In the genomic region with DNA sequence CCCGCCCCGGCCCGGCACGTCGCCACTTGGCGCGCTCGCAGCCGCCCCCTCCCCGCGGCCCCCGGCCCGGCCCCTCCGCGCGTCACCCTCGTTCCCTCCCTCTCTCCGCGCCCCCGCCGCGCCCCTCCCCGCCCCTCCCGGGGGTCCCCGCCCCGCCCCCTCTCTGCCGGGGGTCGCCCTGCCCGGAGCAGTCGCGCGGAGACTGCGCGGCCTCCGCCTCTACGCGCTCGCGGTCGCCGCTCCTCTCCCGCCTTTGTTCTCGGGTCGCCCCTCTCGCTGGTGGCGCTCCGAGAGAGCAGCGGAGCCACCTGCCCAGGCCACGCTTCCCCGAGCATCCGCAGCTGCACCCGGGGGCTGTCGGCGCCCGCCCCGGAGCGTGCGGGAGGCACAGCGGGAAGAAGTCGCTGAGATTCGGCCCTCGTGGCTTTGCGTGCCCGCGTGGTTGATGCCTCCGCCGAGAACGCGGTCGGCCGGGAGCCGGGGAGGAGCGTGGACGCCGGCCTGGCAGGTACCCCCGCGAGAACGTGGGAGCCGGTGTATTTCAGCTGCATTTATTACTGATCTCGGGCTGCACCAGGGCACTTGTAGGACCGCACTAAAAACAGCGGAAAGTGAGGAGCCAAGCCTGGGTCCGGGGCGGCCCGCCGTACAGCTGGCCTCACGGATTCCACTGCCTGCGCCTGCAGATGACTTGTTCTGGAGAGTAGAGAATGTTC, we compare ENCODE assay signal across 8 cellular contexts. TPM values are rescaled to one million over a fixed set of nuclear protein-coding genes. Genes with fewer than 3 reads are reported as not detected.
A peak's percentile ranks its signal among the peaks of the same experiment; 100 is the strongest.
DNase-seq lines count a peak whose midpoint lies in the region; ATAC-seq and TF ChIP-seq lines count a peak whose summit lies in the region.

No MANE protein-coding gene starts in this region.

- peak overlapping the region; percentile 90 for H3K9ac ChIP-seq in HUES48 (ENCODE audit: low read depth, low read length)

- peak overlapping the region; percentile 82 for H3K4me3 ChIP-seq in HUES48 (ENCODE audit: low read depth, low read length)
- peak overlapping the region; percentile 22 to 90 (median 42) for H3K4me3 ChIP-seq in adrenal gland

- 0 to 2% (median 1%) methylated on average over 6 to 83 of the region's 88 CpGs for WGBS in adrenal gland, 4 donors

- H3K4me1 ChIP-seq in HUES48 (ENCODE audit: control insufficient read depth, insufficient read depth, low read length) = peaks cover 17% of the 10 kb centered on the region
- peaks cover 10 to 42% of the 10 kb centered on the region in 2 donors for H3K4me1 ChIP-seq in adrenal gland (replicated peaks in 1 of 2)

- H3K36me3 ChIP-seq in HUES48 (ENCODE audit: control insufficient read depth, insufficient read depth, low read length) (no peaks in the 10 kb centered on the region; the same call in 1 of the 2 replicates), adrenal gland (replicated peaks in 1 of 2) (no peaks in the 10 kb centered on the region)

- peak in 1 of 2 donors; percentile 72 for TF ChIP-seq POLR2A in adrenal gland (IDR thresholded peaks at IDR 0.05)

- H3K27me3 ChIP-seq in HUES48 (ENCODE audit: control insufficient read depth, insufficient read depth, low read length) (peaks cover 7% of the 10 kb centered on the region; the same call in 1 of the 2 replicates), adrenal gland (no peaks in the 10 kb centered on the region)

- H3K27ac ChIP-seq in HUES48 (ENCODE audit: low read depth, low read length) = peak overlapping the region; percentile 97
- peak overlapping the region; percentile 93 to 99 (median 96) for H3K27ac ChIP-seq in adrenal gland

- peak; percentile 70 for DNase-seq in Caki2 (ENCODE audit: low read depth)
- peak; percentile 53 for DNase-seq in T follicular helper cell (ENCODE audit: low read depth)
- peak; percentile 39 to 72 (median 57) for DNase-seq in adrenal gland
- DNase-seq in left ventricle myocardium superior = peak; percentile 66
- DNase-seq in putamen (ENCODE audit: low spot score) = peak; percentile 39

- in situ Hi-C loops in Caki2 (cut with HindIII; ENCODE audit: low pct_unique_long_range_greater_than_20kb, low sequenced_read_pairs) = no loop called here

- no peak for TF ChIP-seq CTCF in adrenal gland (IDR thresholded peaks at IDR 0.05)

- H3K9me3 ChIP-seq in HUES48 (ENCODE audit: control insufficient read depth, insufficient read depth, low read length) (no peaks in the 10 kb centered on the region), adrenal gland (replicated peaks in 1 of 3) (no peaks in the 10 kb centered on the region)

- intact Hi-C loops in adrenal gland (cut with DNase I) (no loop called here), left ventricle myocardium superior (cut with micrococcal nuclease) (no loop called here)

- ATAC-seq in GM19463 (IDR thresholded peaks at IDR 0.05; ENCODE audit: unreplicated experiment) = peak; percentile 34
- ATAC-seq in left ventricle myocardium superior = peak; percentile 53
- ATAC-seq in GM18520 (IDR thresholded peaks at IDR 0.05; ENCODE audit: unreplicated experiment) = no peak

RNA-seq across cellular contexts. Expression of a gene that starts 0.4 kb away (rescaled TPM):
- 62.1 and 65.9 TPM in 2 replicates for total RNA-seq in Caki2 (2014; rRNA removed; shearing (Covaris generic); ENCODE audit: low replicate concordance)
- total RNA-seq in adrenal gland = 100 to 1,000 TPM in 2 of 8 donors, 10 to 100 TPM in 6; 36.6 to 119 (median 50.9) TPM
- polyA plus RNA-seq in adrenal gland = 100 to 1,000 TPM in 1 of 3 donors, 10 to 100 TPM in 2; 52.9 to 121 (median 90.7) TPM
- 62.9 TPM for total RNA-seq in left ventricle myocardium superior

RNA-seq across cellular contexts. Expression of a gene that starts 22.8 kb away (rescaled TPM):
- 28.0 and 30.1 TPM in 2 replicates for total RNA-seq in Caki2 (2014; rRNA removed; shearing (Covaris generic); ENCODE audit: low replicate concordance)
- 10 to 100 TPM; 22.5 to 59.9 (median 47.0) TPM for total RNA-seq in adrenal gland
- polyA plus RNA-seq in adrenal gland = 10 to 100 TPM in 1 of 3 donors, 1 to 10 TPM in 2; 5.0 to 28.4 (median 5.6) TPM
- 13.6 TPM for total RNA-seq in left ventricle myocardium superior

RNA-seq across cellular contexts. Expression of a gene that starts 22.9 kb away (rescaled TPM):
- 7.8 and 8.4 TPM in 2 replicates for total RNA-seq in Caki2 (2014; rRNA removed; shearing (Covaris generic); ENCODE audit: low replicate concordance)
- total RNA-seq in adrenal gland (10 to 100 TPM in 6 of 8 donors, 1 to 10 TPM in 2; 9.5 to 66.7 (median 24.5) TPM), left ventricle myocardium superior (8.6 TPM)
- polyA plus RNA-seq in adrenal gland = 10 to 100 TPM in 2 of 3 donors, 1 to 10 TPM in 1; 6.0 to 56.8 (median 46.6) TPM

RNA-seq across cellular contexts. Expression of a gene that starts 26.7 kb away (rescaled TPM):
- total RNA-seq in Caki2 (2014; rRNA removed; shearing (Covaris generic); ENCODE audit: low replicate concordance) = 0.54 and 0.81 TPM in 2 replicates
- total RNA-seq in adrenal gland (1 to 10 TPM in 6 of 8 donors, under 1 TPM in 2; 0.14 to 2.2 (median 1.4) TPM), left ventricle myocardium superior (0.62 TPM)
- polyA plus RNA-seq in adrenal gland = 1 to 10 TPM; 1.7 to 3.8 (median 2.3) TPM

RNA-seq across cellular contexts. Expression of a gene that starts 26.7 kb away (rescaled TPM):
- total RNA-seq in Caki2 (2014; rRNA removed; shearing (Covaris generic); ENCODE audit: low replicate concordance) = 9.6 and 22.8 TPM in 2 replicates
- 10 to 100 TPM; 10.1 to 40.2 (median 27.6) TPM for total RNA-seq in adrenal gland
- 100 to 1,000 TPM in 2 of 3 donors, 10 to 100 TPM in 1; 20.1 to 296 (median 151) TPM for polyA plus RNA-seq in adrenal gland
- total RNA-seq in left ventricle myocardium superior = 9.4 TPM
